ENCODE assay signal across 18 cellular contexts in genomic region chr21:23130308-23130707, GRCh38.
DNase-seq lines count a peak whose midpoint lies in the region; ATAC-seq, FAIRE-seq and TF ChIP-seq lines count a peak whose summit lies in the region.
"Had no signal": no experiment of that assay in that cellular context is flagged by ENCODE, and none has a peak within 500 bp of the region (broad histone marks: within the 10 kb centered on the region; RNA-seq: fewer than 3 reads in every experiment).

No MANE protein-coding gene starts in this region.

- H3K18ac ChIP-seq in mesendoderm (ENCODE audit: low read length) = no peak overlapping the region

- H3K36me3 ChIP-seq in GM23338 (ENCODE audit: insufficient read depth) = no peaks in the 10 kb centered on the region
- H3K36me3 ChIP-seq in astrocyte (ENCODE audit: insufficient read depth, low read length) = no peaks in the 10 kb centered on the region
- H3K36me3 ChIP-seq in mesendoderm (ENCODE audit: control insufficient read depth, insufficient read depth, low read length) = no peaks in the 10 kb centered on the region

- no peak overlapping the region for H3K27ac ChIP-seq in GM23338 (ENCODE audit: low read depth)
- no peak overlapping the region for H3K27ac ChIP-seq in astrocyte (ENCODE audit: low read depth, low read length)
- H3K27ac ChIP-seq in mesendoderm (ENCODE audit: low read depth, low read length) = no peak overlapping the region

- no peak overlapping the region for H2AFZ ChIP-seq in GM23338
- no peak overlapping the region for H2AFZ ChIP-seq in astrocyte (ENCODE audit: low read depth, low read length)

- DNase-seq in GM23338 (ENCODE audit: low spot score) (peak; percentile 4), astrocyte (ENCODE audit: low read depth) (no peak), mesendoderm (peak; percentile 49), urothelium cell line (ENCODE audit: low spot score) (peak; percentile 3), NK-92 (lab: John Stamatoyannopoulos, UW; ENCODE audit: unreplicated experiment) (no peak)
- DNase-seq: C1 segment of cervical spinal cord; Calu3; CD4-positive, alpha-beta T cell; DMS 273 treated with DMSO at 0.1 percent for 48 hours; DMS79; HCEC 1CT; HFFc6; IMR-90 had no signal

- H3K4me1 ChIP-seq in GM23338 (ENCODE audit: insufficient read depth) = peaks cover 9% of the 10 kb centered on the region; the same call in 1 of the 2 replicates
- no peaks in the 10 kb centered on the region for H3K4me1 ChIP-seq in astrocyte (ENCODE audit: insufficient read depth, low read length)
- H3K4me1 ChIP-seq in mesendoderm (ENCODE audit: control insufficient read depth, low read depth, low read length) = no peaks in the 10 kb centered on the region

- H3K27ac Mint-ChIP-seq in GM23338 (no peak overlapping the region), astrocyte (ENCODE audit: unreplicated experiment) (peak overlapping the region; percentile 51)
- H3K27ac Mint-ChIP-seq: B cell; CD4-positive, alpha-beta T cell; HFFc6 had no signal

- H2BK15ac ChIP-seq in mesendoderm (replicated peaks; ENCODE audit: low read depth) = peak overlapping the region; percentile 57

- no peak overlapping the region for H2AK5ac ChIP-seq in mesendoderm (ENCODE audit: low read length)

- H4K5ac ChIP-seq in mesendoderm (ENCODE audit: low read length) = no peak overlapping the region

- H3K36me3 Mint-ChIP-seq in GM23338 (ENCODE audit: low read depth) (peaks cover 6% of the 10 kb centered on the region; the same call in 2 of the 3 replicates), astrocyte (ENCODE audit: low read depth, unreplicated experiment) (no peaks in the 10 kb centered on the region)

- H3K27me3 Mint-ChIP-seq in GM23338 (ENCODE audit: insufficient read depth, low read depth, poor library complexity) (no peaks in the 10 kb centered on the region), astrocyte (ENCODE audit: low read depth, unreplicated experiment) (no peaks in the 10 kb centered on the region)
- H3K27me3 Mint-ChIP-seq: B cell; CD4-positive, alpha-beta T cell had no signal

- H3K4me3 ChIP-seq in GM23338 (no peak overlapping the region), astrocyte (ENCODE audit: insufficient read depth, low read depth, low read length) (no peak overlapping the region), mesendoderm (ENCODE audit: low read length) (no peak overlapping the region)

- no peaks in the 10 kb centered on the region for H3K9me3 ChIP-seq in astrocyte (ENCODE audit: insufficient read depth, low read depth, low read length)

- ATAC-seq in GM23338 = no peak
- no peak for ATAC-seq in HG02885 (IDR thresholded peaks at IDR 0.05; ENCODE audit: poor library complexity, unreplicated experiment)
- no peak for ATAC-seq in HG03354 (IDR thresholded peaks at IDR 0.05; ENCODE audit: poor library complexity, severe bottlenecking, unreplicated experiment)

- H3K4me2 ChIP-seq in GM23338 (no peak overlapping the region), astrocyte (ENCODE audit: low read length) (no peak overlapping the region), mesendoderm (ENCODE audit: low read length) (no peak overlapping the region)

- H3F3A ChIP-seq in GM23338 (replicated peaks; ENCODE audit: low read depth) = no peaks in the 10 kb centered on the region

- H3K27me3 ChIP-seq in GM23338 (ENCODE audit: insufficient read depth) (no peaks in the 10 kb centered on the region), astrocyte (ENCODE audit: insufficient read depth, low read length) (no peaks in the 10 kb centered on the region), mesendoderm (ENCODE audit: insufficient read depth, low read length, poor library complexity) (no peaks in the 10 kb centered on the region)

- peaks cover 9% of the 10 kb centered on the region for H3K9me3 Mint-ChIP-seq in GM23338
- H3K9me3 Mint-ChIP-seq in astrocyte (ENCODE audit: unreplicated experiment) = peaks cover 3% of the 10 kb centered on the region

- no peaks in the 10 kb centered on the region for H3K79me1 ChIP-seq in mesendoderm (ENCODE audit: low read length)

- H3K4me3 Mint-ChIP-seq in GM23338 (no peak overlapping the region), astrocyte (ENCODE audit: unreplicated experiment) (no peak overlapping the region)
- H3K4me3 Mint-ChIP-seq: B cell; CD4-positive, alpha-beta T cell; HFFc6 had no signal

- no peak overlapping the region for H3K9ac ChIP-seq in astrocyte (ENCODE audit: low read length)
- H3K9ac ChIP-seq in mesendoderm (ENCODE audit: low read length) = no peak overlapping the region

- H3K9me2 ChIP-seq in GM23338 (ENCODE audit: insufficient read depth) = no peaks in the 10 kb centered on the region

- TF ChIP-seq CTCF in GM23338 (conservative IDR thresholded peaks at IDR 0.05; ENCODE audit: low read depth in 2 of 2) (no peak), astrocyte (IDR thresholded peaks at IDR 0.05; ENCODE audit: insufficient read depth, low read depth, low read length) (no peak)

- H3K23ac ChIP-seq in mesendoderm (ENCODE audit: low read length) = no peak overlapping the region

- no peak overlapping the region for H2BK120ac ChIP-seq in mesendoderm (ENCODE audit: low read depth, low read length)

- FAIRE-seq in astrocyte (lab: Jason Lieb, UNC) = no peak
- no peak for FAIRE-seq in urothelium cell line (lab: Jason Lieb, UNC)
- FAIRE-seq: G401.6, GM12892 had no signal

- H3K4me1 Mint-ChIP-seq in GM23338 = peaks cover 7% of the 10 kb centered on the region; the same call in 1 of the 3 replicates
- H3K4me1 Mint-ChIP-seq in astrocyte (ENCODE audit: low read depth, unreplicated experiment) = peaks cover 7% of the 10 kb centered on the region
- H3K4me1 Mint-ChIP-seq: B cell had no signal

- H4K20me1 ChIP-seq in GM23338 (replicated peaks; ENCODE audit: insufficient read depth) = no peaks in the 10 kb centered on the region
- no peaks in the 10 kb centered on the region for H4K20me1 ChIP-seq in astrocyte (ENCODE audit: insufficient read depth, low read length)

- no peak overlapping the region for H4K8ac ChIP-seq in mesendoderm (ENCODE audit: low read depth, low read length)

- H3K56ac ChIP-seq in mesendoderm (ENCODE audit: low read length) = no peak overlapping the region

- no peak overlapping the region for H3K4ac ChIP-seq in mesendoderm (ENCODE audit: low read depth, low read length)

- H3K79me2 ChIP-seq in GM23338 (replicated peaks; ENCODE audit: insufficient read depth) (no peaks in the 10 kb centered on the region), astrocyte (ENCODE audit: insufficient read depth, low read length) (no peaks in the 10 kb centered on the region), mesendoderm (ENCODE audit: control insufficient read depth, insufficient read depth, low read length) (no peaks in the 10 kb centered on the region)

- no peak overlapping the region for H2BK5ac ChIP-seq in mesendoderm (ENCODE audit: low read length)

TF ChIP-seq in GM23338, 12 proteins besides CTCF, POLR2A, EP300 and RAD21 (continues in another document):
- TF ChIP-seq NANOG (IDR thresholded peaks at IDR 0.05; ENCODE audit: borderline replicate concordance) (no peak), EZH2 (IDR thresholded peaks at IDR 0.05; ENCODE audit: low read depth, unreplicated experiment) (no peak), JUNB (IDR thresholded peaks at IDR 0.05; ENCODE audit: unreplicated experiment) (no peak), REST (IDR thresholded peaks at IDR 0.05; ENCODE audit: unreplicated experiment) (no peak), ETS1 (IDR thresholded peaks at IDR 0.05) (no peak), POLR2AphosphoS5 (IDR thresholded peaks at IDR 0.05; ENCODE audit: low read depth) (no peak), EZH2phosphoT487 (IDR thresholded peaks at IDR 0.05; ENCODE audit: unreplicated experiment) (no peak), STAT1 (IDR thresholded peaks at IDR 0.05; ENCODE audit: unreplicated experiment) (no peak), ZNF331 (CRISPR knock-in tag; IDR thresholded peaks at IDR 0.05; ENCODE audit: low read depth) (no peak)

Comparison
In these comparisons a context has a peak if more than half of its experiments do, and no peak if none do; other contexts are left out.
1. DNase-seq: peak in GM23338 (single experiment), mesendoderm (single experiment) and urothelium cell line (single experiment); none in astrocyte (single experiment) and NK-92 (single experiment).